18 cellular contexts compared by ENCODE assay signal in genomic region chr2:227180286-227180685, GRCh38. TPM values are rescaled to one million over a fixed set of nuclear protein-coding genes. Genes with fewer than 3 reads are reported as not detected.
DNase-seq lines count a peak whose midpoint lies in the region; ATAC-seq and TF ChIP-seq lines count a peak whose summit lies in the region.
"Had no signal": no experiment of that assay in that cellular context is flagged by ENCODE, and none has a peak within 500 bp of the region (broad histone marks: within the 10 kb centered on the region; RNA-seq: fewer than 3 reads in every experiment).

No MANE protein-coding gene starts in this region.

- H3K9me3 ChIP-seq in mammary epithelial cell (replicated peaks; ENCODE audit: insufficient read depth, low read length), result no peaks in the 10 kb centered on the region
- no peaks in the 10 kb centered on the region for H3K9me3 ChIP-seq in osteoblast (ENCODE audit: low read depth, low read length)
- H3K9me3 ChIP-seq in HAP-1, result no peaks in the 10 kb centered on the region
- H3K9me3 ChIP-seq: MG63 had no signal

- BruUV-seq in mammary epithelial cell (replicated peaks; lab: Mats Ljungman, UMichigan), result no TSS peak
- BruUV-seq in MCF 10A (replicated peaks; lab: Mats Ljungman, UMichigan), result no TSS peak

- H3K27ac ChIP-seq in mammary epithelial cell (ENCODE audit: insufficient read depth, low read depth, low read length) (no peak overlapping the region), osteoblast (ENCODE audit: low read depth, low read length) (no peak overlapping the region)
- H3K27ac ChIP-seq: 22Rv1 had no signal

- CTCF ChIA-PET in mammary epithelial cell (lab: Charles Lee; ENCODE audit: low non-redundant PET), result no interaction called here
- CTCF ChIA-PET in MCF 10A (lab: Yijun Ruan, JAX), result no interaction called here

- DNase-seq in mammary epithelial cell (no peak), MCF 10A (ENCODE audit: unreplicated experiment) (no peak), Right ventricle myocardium superior (peak; percentile 52), osteoblast (ENCODE audit: insufficient read length, low spot score, missing footprints) (no peak), ureter (ENCODE audit: low spot score) (peak; percentile 44), HAP-1 (ENCODE audit: low spot score in 2 of 2) (no peak)
- no peak for DNase-seq in activated CD8-positive, alpha-beta memory T cell treated with anti-CD3 and anti-CD28 coated beads, Interleukin-2, amount 50 U/mL, for 4 hours
- DNase-seq: activated CD4-positive, alpha-beta T cell treated with anti-CD3 and anti-CD28 coated beads, Interleukin-2, amount 10 ng/mL, durations not matched to agents 7 days and 5 days; CD4-positive, alpha-beta memory T cell; mesendoderm; MG63; NCI-H2081 treated with DMSO at 0.1 percent for 48 hours; SIG-M5 had no signal

- no peaks in the 10 kb centered on the region for H3K79me2 ChIP-seq in mammary epithelial cell (ENCODE audit: insufficient read depth, low read length)
- H3K79me2 ChIP-seq in osteoblast (ENCODE audit: insufficient read depth, low read length), result no peaks in the 10 kb centered on the region

- no peak overlapping the region for H3K4me3 ChIP-seq in mammary epithelial cell (replicated peaks in 1 of 3; ENCODE audit: insufficient read depth in 1 of 3, low read depth in 2 of 3, low read length in 3 of 3)
- no peak overlapping the region for H3K4me3 ChIP-seq in osteoblast (ENCODE audit: insufficient read depth, low read length)
- no peak overlapping the region for H3K4me3 ChIP-seq in HAP-1
- H3K4me3 ChIP-seq: MG63 had no signal

- H3K36me3 Mint-ChIP-seq in MCF 10A (ENCODE audit: insufficient read depth, unreplicated experiment), result no peaks in the 10 kb centered on the region
- H3K36me3 Mint-ChIP-seq: CD4-positive, alpha-beta memory T cell; type B pancreatic cell had no signal

- no peaks in the 10 kb centered on the region for H4K20me1 ChIP-seq in mammary epithelial cell (ENCODE audit: insufficient read depth, low read length)
- no peaks in the 10 kb centered on the region for H4K20me1 ChIP-seq in osteoblast (ENCODE audit: insufficient read depth, low read length)

- POLR2A ChIA-PET in MCF 10A (lab: Yijun Ruan, JAX), result no interaction called here

- H3K9ac ChIP-seq in mammary epithelial cell (ENCODE audit: insufficient read depth, low read length), result no peak overlapping the region

- H2AFZ ChIP-seq in mammary epithelial cell (ENCODE audit: low read depth, low read length), result peak overlapping the region; percentile 53
- peak overlapping the region; percentile 71 for H2AFZ ChIP-seq in osteoblast (ENCODE audit: low read length)

- WGBS in mammary epithelial cell (ENCODE audit: low coverage, missing lambda C conversion rate), result 0% methylated on average over 6 of the region's 6 CpGs

- H3K36me3 ChIP-seq in mammary epithelial cell (ENCODE audit: insufficient read depth, low read length) (no peaks in the 10 kb centered on the region), osteoblast (ENCODE audit: insufficient read depth, low read length) (no peaks in the 10 kb centered on the region), HAP-1 (replicated peaks) (no peaks in the 10 kb centered on the region)
- H3K36me3 ChIP-seq: MG63 had no signal

- H3K27me3 ChIP-seq in mammary epithelial cell (ENCODE audit: insufficient read depth, low read length) (no peaks in the 10 kb centered on the region), osteoblast (ENCODE audit: insufficient read depth, low read length) (no peaks in the 10 kb centered on the region), HAP-1 (ENCODE audit: low read depth) (no peaks in the 10 kb centered on the region)
- H3K27me3 ChIP-seq: MG63 had no signal

- H3K27ac Mint-ChIP-seq in MCF 10A (ENCODE audit: low read depth, unreplicated experiment), result no peak overlapping the region
- H3K27ac Mint-ChIP-seq: activated CD4-positive, alpha-beta T cell treated with anti-CD3 and anti-CD28 coated beads, Interleukin-2, amount 10 ng/mL, durations not matched to agents 7 days and 5 days; CD4-positive, alpha-beta memory T cell; type B pancreatic cell had no signal

- TF ChIP-seq CTCF in mammary epithelial cell (conservative IDR thresholded peaks at IDR 0.05 in 1 of 2, IDR thresholded peaks at IDR 0.05 in 1 of 2; ENCODE audit: extremely low read depth in 1 of 2, insufficient read depth in 1 of 2, low read depth in 1 of 2, low read length in 2 of 2) (no peak), MCF 10A (IDR thresholded peaks at IDR 0.05; ENCODE audit: unreplicated experiment) (no peak), osteoblast (IDR thresholded peaks at IDR 0.05; ENCODE audit: extremely low read depth, low read depth, low read length) (no peak)

- no peaks in the 10 kb centered on the region for H3K4me1 Mint-ChIP-seq in MCF 10A (ENCODE audit: insufficient read depth, unreplicated experiment)
- H3K4me1 Mint-ChIP-seq: activated CD4-positive, alpha-beta T cell treated with anti-CD3 and anti-CD28 coated beads, Interleukin-2, amount 10 ng/mL, durations not matched to agents 7 days and 5 days; CD4-positive, alpha-beta memory T cell had no signal

- intact Hi-C loops in mammary epithelial cell (cut with micrococcal nuclease) (no loop called here), MCF 10A (cut with micrococcal nuclease) (no loop called here), Right ventricle myocardium superior (cut with DNase I) (no loop called here)

- no peaks in the 10 kb centered on the region for H3K9me3 Mint-ChIP-seq in MCF 10A (ENCODE audit: unreplicated experiment)
- H3K9me3 Mint-ChIP-seq: activated CD4-positive, alpha-beta T cell treated with anti-CD3 and anti-CD28 coated beads, Interleukin-2, amount 10 ng/mL, durations not matched to agents 7 days and 5 days; type B pancreatic cell had no signal

- dilution Hi-C loops in mammary epithelial cell (cut with HindIII; ENCODE audit: low sequenced_read_pairs), result no loop called here

- no peak overlapping the region for H3K4me3 Mint-ChIP-seq in MCF 10A (ENCODE audit: unreplicated experiment)
- H3K4me3 Mint-ChIP-seq: activated CD4-positive, alpha-beta T cell treated with anti-CD3 and anti-CD28 coated beads, Interleukin-2, amount 10 ng/mL, durations not matched to agents 7 days and 5 days; CD4-positive, alpha-beta memory T cell; type B pancreatic cell had no signal

- in situ Hi-C loops in mammary epithelial cell (cut with MboI; ENCODE audit: low sequenced_read_pairs in 2 of 2) (no loop called here), HAP-1 (cut with MboI; ENCODE audit: low sequenced_read_pairs) (no loop called here)

- peak; percentile 94 for ATAC-seq in Right ventricle myocardium superior (ENCODE audit: poor library complexity)
- ATAC-seq in HG03442 (IDR thresholded peaks at IDR 0.05; ENCODE audit: unreplicated experiment), result no peak

- no peaks in the 10 kb centered on the region for H3K4me1 ChIP-seq in mammary epithelial cell (ENCODE audit: insufficient read depth, low read length)
- peaks cover 3% of the 10 kb centered on the region for H3K4me1 ChIP-seq in osteoblast (ENCODE audit: insufficient read depth, low read length)
- peaks cover 9% of the 10 kb centered on the region for H3K4me1 ChIP-seq in HAP-1

- no peak overlapping the region for H3K4me2 ChIP-seq in mammary epithelial cell (ENCODE audit: insufficient read depth, low read depth, low read length)
- peak overlapping the region; percentile 31 for H3K4me2 ChIP-seq in osteoblast (ENCODE audit: insufficient read depth, low read length)

- no peaks in the 10 kb centered on the region for H3K27me3 Mint-ChIP-seq in MCF 10A (ENCODE audit: insufficient read depth, unreplicated experiment)
- H3K27me3 Mint-ChIP-seq: CD4-positive, alpha-beta memory T cell had no signal

RNA-seq across cellular contexts. Expression of gene COL4A3, which starts 15.9 kb away (rescaled TPM):
- total RNA-seq in mammary epithelial cell, result not detected
- not detected for polyA plus RNA-seq in mammary epithelial cell
- not detected for polyA minus RNA-seq in mammary epithelial cell
- total RNA-seq in MCF 10A (2022), result 0.12 and 0.49 TPM in 2 replicates
- total RNA-seq in Right ventricle myocardium superior, result 5.8 TPM
- not detected in 2 replicates for total RNA-seq in osteoblast
- 23.3 TPM for total RNA-seq in ureter
- total RNA-seq: activated CD4-positive, alpha-beta T cell treated with anti-CD3 and anti-CD28 coated beads, Interleukin-2, amount 10 ng/mL, durations not matched to agents 7 days and 5 days; dermis microvascular lymphatic vessel endothelial cell; HT1080 had no signal
- polyA plus RNA-seq: CD4-positive, alpha-beta memory T cell had no signal

RNA-seq across cellular contexts. Expression of gene COL4A4, which starts 16.3 kb away (rescaled TPM):
- under 1 TPM in 1 of 2 donors, not detected in 1; under 0.01 TPM for total RNA-seq in mammary epithelial cell
- polyA plus RNA-seq in mammary epithelial cell, result 0.01 TPM
- polyA minus RNA-seq in mammary epithelial cell, result not detected
- total RNA-seq in MCF 10A (2022), result 0.25 and 0.30 TPM in 2 replicates
- 10.3 TPM for total RNA-seq in Right ventricle myocardium superior
- total RNA-seq in osteoblast, result under 0.01 and 0.36 TPM in 2 replicates
- 12.1 TPM for total RNA-seq in ureter
- total RNA-seq: dermis microvascular lymphatic vessel endothelial cell had no signal

Comparison
In these comparisons a context has a peak if more than half of its experiments do, and no peak if none do; other contexts are left out.
1. DNase-seq: peak in Right ventricle myocardium superior (single experiment) and ureter (single experiment); none in mammary epithelial cell (single experiment), MCF 10A (single experiment), osteoblast (single experiment), HAP-1 (0 of 2) and activated CD8-positive, alpha-beta memory T cell treated with anti-CD3 and anti-CD28 coated beads, Interleukin-2, amount 50 U/mL, for 4 hours (single experiment).